ENCODE assay signal across 8 cellular contexts in genomic region chr19:10339380-10339960, GRCh38. TPM values are rescaled to one million over a fixed set of nuclear protein-coding genes. Genes with fewer than 3 reads are reported as not detected.
DNase-seq lines count a peak whose midpoint lies in the region; ATAC-seq and TF ChIP-seq lines count a peak whose summit lies in the region.

ICAM3 (minus strand) TSS chr19:10339624; CDS start chr19:10339614, 10 bp downstream.

- H2AFZ ChIP-seq in GM23338 = peak within 1 kb of the TSS; percentile 81

- H3K27me3 Mint-ChIP-seq in CD4-positive, alpha-beta T cell = no peaks in the 10 kb centered on the region
- peaks cover 11% of the 10 kb centered on the region for H3K27me3 Mint-ChIP-seq in GM23338 (ENCODE audit: insufficient read depth, low read depth, poor library complexity)

- in situ Hi-C loops in ACHN (cut with HindIII; ENCODE audit: low pct_ligation_motif_present, low pct_unique_long_range_greater_than_20kb, low sequenced_read_pairs) = no loop called here

- H3K9me3 Mint-ChIP-seq in CD4-positive, alpha-beta T cell = no peaks in the 10 kb centered on the region
- H3K9me3 Mint-ChIP-seq in GM23338 = no peaks in the 10 kb centered on the region; the same call in 2 of the 3 replicates

- CTCF ChIA-PET in CD4-positive, alpha-beta T cell (lab: Charles Lee) = no interaction called here

- H3K4me3 Mint-ChIP-seq in CD4-positive, alpha-beta T cell = peak within 1 kb of the TSS; percentile 95
- no peak within 1 kb of the TSS for H3K4me3 Mint-ChIP-seq in GM23338

- H3K9me2 ChIP-seq in GM23338 (ENCODE audit: insufficient read depth) = no peaks in the 10 kb centered on the region

- DNase-seq in CD4-positive, alpha-beta T cell = peak; percentile 33 to 69 (median 54)
- DNase-seq in GM23338 (ENCODE audit: low spot score) (no peak), T follicular helper cell (ENCODE audit: low read depth) (peak; percentile 22), thyroid gland (no peak), iPS-NIHi11 (ENCODE audit: low spot score) (no peak), ACHN (no peak)
- peak; percentile 29 for DNase-seq in activated naive CD8-positive, alpha-beta T cell treated with anti-CD3 and anti-CD28 coated beads, Interleukin-2, amount 50 U/mL, for 16 hours (ENCODE audit: low read depth, low spot score)

- WGBS in thyroid gland, 2 donors = 68 to 75% methylated on average over 14 of the region's 14 CpGs

- H3K27me3 ChIP-seq in CD4-positive, alpha-beta T cell (ENCODE audit: control insufficient read depth, insufficient read depth, low read length) = no peaks in the 10 kb centered on the region
- no peaks in the 10 kb centered on the region for H3K27me3 ChIP-seq in GM23338 (ENCODE audit: insufficient read depth)
- no peaks in the 10 kb centered on the region for H3K27me3 ChIP-seq in thyroid gland

- intact Hi-C loops in CD4-positive, alpha-beta T cell (cut with DNase I, micrococcal nuclease) = no loop called here
- intact Hi-C loops in thyroid gland (cut with DNase I) = loop anchor here (5.0 kb wide), 1 partner anchor 38 kb away; no protein-coding TSS in a partner anchor

- POLR2A ChIA-PET in CD4-positive, alpha-beta T cell (lab: Charles Lee) = no interaction called here

- peaks cover 22% of the 10 kb centered on the region for H3K4me1 Mint-ChIP-seq in CD4-positive, alpha-beta T cell (ENCODE audit: low read depth)
- H3K4me1 Mint-ChIP-seq in GM23338 = peaks cover 16% of the 10 kb centered on the region

- H3K36me3 ChIP-seq in GM23338 (ENCODE audit: insufficient read depth) (no peaks in the 10 kb centered on the region), thyroid gland (no peaks in the 10 kb centered on the region)

- no peak for TF ChIP-seq POLR2A in thyroid gland (IDR thresholded peaks at IDR 0.05)

- H3K4me1 ChIP-seq in GM23338 (ENCODE audit: insufficient read depth) (peaks cover 20% of the 10 kb centered on the region; the same call in 1 of the 2 replicates), thyroid gland (peaks cover 0 to 5% of the 10 kb centered on the region in 2 donors)

- peak within 1 kb of the TSS; percentile 90 for H3K27ac Mint-ChIP-seq in CD4-positive, alpha-beta T cell
- H3K27ac Mint-ChIP-seq in GM23338 = peak within 1 kb of the TSS; percentile 63; the same call in 1 of the 2 replicates

- peak; percentile 91 for ATAC-seq in CD4-positive, alpha-beta T cell (ENCODE audit: poor library complexity)
- no peak; the same call in 2 of the 3 replicates for ATAC-seq in GM23338

- no peaks in the 10 kb centered on the region for H3K79me2 ChIP-seq in GM23338 (replicated peaks; ENCODE audit: insufficient read depth)

- H3F3A ChIP-seq in GM23338 (replicated peaks; ENCODE audit: low read depth) = peaks cover 6% of the 10 kb centered on the region; the same call in 1 of the 2 replicates

- peak within 1 kb of the TSS; percentile 62 for H3K4me2 ChIP-seq in GM23338

- TF ChIP-seq CTCF in CD4-positive, alpha-beta T cell (IDR thresholded peaks at IDR 0.05) = no peak
- no peak for TF ChIP-seq CTCF in GM23338 (conservative IDR thresholded peaks at IDR 0.05; ENCODE audit: low read depth in 2 of 2)
- TF ChIP-seq CTCF in thyroid gland (IDR thresholded peaks at IDR 0.05) = no peak

- peak within 1 kb of the TSS; percentile 16 for H3K27ac ChIP-seq in CD4-positive, alpha-beta T cell (ENCODE audit: low read depth, low read length)
- H3K27ac ChIP-seq in GM23338 (ENCODE audit: low read depth) (no peak within 1 kb of the TSS), skin epidermis (peak within 1 kb of the TSS in 15 of 21 experiments; percentile 11 to 91 (median 64)), thyroid gland (no peak within 1 kb of the TSS)

- H3K9me3 ChIP-seq in CD4-positive, alpha-beta T cell (ENCODE audit: control insufficient read depth, low read length) = no peaks in the 10 kb centered on the region
- H3K9me3 ChIP-seq in thyroid gland = no peaks in the 10 kb centered on the region

- H3K36me3 Mint-ChIP-seq in CD4-positive, alpha-beta T cell (ENCODE audit: low read depth) = peaks cover 8% of the 10 kb centered on the region
- H3K36me3 Mint-ChIP-seq in GM23338 (ENCODE audit: low read depth) = no peaks in the 10 kb centered on the region

- no peaks in the 10 kb centered on the region for H4K20me1 ChIP-seq in GM23338 (replicated peaks; ENCODE audit: insufficient read depth)

- H3K4me3 ChIP-seq in GM23338 (no peak within 1 kb of the TSS), skin epidermis (peak within 1 kb of the TSS; percentile 11 to 31 (median 25)), thyroid gland (replicated peaks in 1 of 3) (no peak within 1 kb of the TSS)

TF ChIP-seq in GM23338, 12 proteins besides CTCF, POLR2A, EP300 and RAD21 (continues in another document):
- TF ChIP-seq STAT1 (IDR thresholded peaks at IDR 0.05; ENCODE audit: unreplicated experiment) (no peak), ZNF462 (CRISPR knock-in tag; IDR thresholded peaks at IDR 0.05) (no peak), ETS1 (IDR thresholded peaks at IDR 0.05) (no peak), ZNF331 (CRISPR knock-in tag; IDR thresholded peaks at IDR 0.05; ENCODE audit: low read depth) (no peak), EZH2phosphoT487 (IDR thresholded peaks at IDR 0.05; ENCODE audit: unreplicated experiment) (no peak), EZH2 (IDR thresholded peaks at IDR 0.05; ENCODE audit: low read depth, unreplicated experiment) (no peak), NANOG (IDR thresholded peaks at IDR 0.05; ENCODE audit: borderline replicate concordance) (no peak), CREB1 (CRISPR knock-in tag; IDR thresholded peaks at IDR 0.05; ENCODE audit: low read depth) (no peak)

RNA-seq across cellular contexts. Expression of gene ICAM3, which starts in this region (rescaled TPM):
- total RNA-seq in CD4-positive, alpha-beta T cell = 100 to 1,000 TPM; 164 to 173 TPM
- total RNA-seq in GM23338 (2014; rRNA removed; shearing (Covaris generic)) = 9.6 TPM in 2 replicates
- 14.7 and 19.2 TPM in 2 replicates for polyA plus RNA-seq in GM23338 (2016; fragmentation: Nextera tagmentation; extraction: Ambion mirVana)
- total RNA-seq in thyroid gland = 1 to 10 TPM; 5.5 to 8.5 (median 5.8) TPM

Comparison
In these comparisons a context has a peak if more than half of its experiments do, and no peak if none do; other contexts are left out.
1. RNA of gene ICAM3 (total RNA-seq): 164 to 173 TPM in CD4-positive, alpha-beta T cell; 9.6 TPM in GM23338 and 5.5 to 8.5 TPM in thyroid gland; every median in the first group is over 10 times any median in the second.
2. DNase-seq: peak in CD4-positive, alpha-beta T cell (10 of 10), T follicular helper cell (single experiment) and activated naive CD8-positive, alpha-beta T cell treated with anti-CD3 and anti-CD28 coated beads, Interleukin-2, amount 50 U/mL, for 16 hours (single experiment); none in GM23338 (single experiment), thyroid gland (0 of 2), iPS-NIHi11 (single experiment) and ACHN (single experiment).
3. H3K27ac ChIP-seq: peak in CD4-positive, alpha-beta T cell (single experiment) and skin epidermis (15 of 21); none in GM23338 (single experiment) and thyroid gland (0 of 3).
4. H3K4me3 ChIP-seq: peak in skin epidermis (7 of 7); none in GM23338 (single experiment) and thyroid gland (0 of 3).